Comparison of ENCODE assay signal across 3 cellular contexts in genomic region chr7:149180713-149181112, GRCh38.
TF ChIP-seq lines count a peak whose summit lies in the region.

No MANE protein-coding gene starts in this region.

TF ChIP-seq in HCT116, 20 proteins besides CTCF, POLR2A, EP300 and RAD21:
- no peak for TF ChIP-seq EZH2phosphoT487 (IDR thresholded peaks at IDR 0.05; ENCODE audit: borderline replicate concordance)
- TF ChIP-seq ZBTB33 (IDR thresholded peaks at IDR 0.05; ENCODE audit: extremely low read depth, insufficient replicate concordance, low read length) = no peak
- no peak for TF ChIP-seq SRF (IDR thresholded peaks at IDR 0.05; ENCODE audit: low read depth)
- TF ChIP-seq FOSL1 (IDR thresholded peaks at IDR 0.05; ENCODE audit: low read depth) = no peak
- no peak for TF ChIP-seq POLR2AphosphoS5 (IDR thresholded peaks at IDR 0.05; ENCODE audit: low read depth, low read length)
- no peak for TF ChIP-seq EZH2 (IDR thresholded peaks at IDR 0.05)
- TF ChIP-seq SIN3A (IDR thresholded peaks at IDR 0.05; ENCODE audit: low read depth) = no peak
- TF ChIP-seq ELF1 (IDR thresholded peaks at IDR 0.05; ENCODE audit: borderline replicate concordance, low read depth) = no peak
- no peak for TF ChIP-seq REST (IDR thresholded peaks at IDR 0.05; ENCODE audit: low read depth)
- no peak for TF ChIP-seq YY1 (IDR thresholded peaks at IDR 0.05; ENCODE audit: extremely low read depth, insufficient replicate concordance, low read depth, low read length)
- TF ChIP-seq CBX3 (IDR thresholded peaks at IDR 0.05; ENCODE audit: low read depth) = no peak
- TF ChIP-seq MAX (IDR thresholded peaks at IDR 0.05) = no peak
- TF ChIP-seq CEBPB (IDR thresholded peaks at IDR 0.05; ENCODE audit: low read depth) = no peak
- no peak for TF ChIP-seq ATF3 (IDR thresholded peaks at IDR 0.05)

TF ChIP-seq in SK-N-SH, 30 proteins besides CTCF, POLR2A, EP300 and RAD21:
- TF ChIP-seq FOSL2 (IDR thresholded peaks at IDR 0.05; ENCODE audit: borderline replicate concordance, low read depth) = no peak
- TF ChIP-seq RCOR1 (IDR thresholded peaks at IDR 0.05; ENCODE audit: low read length) = no peak
- no peak for TF ChIP-seq MAX (IDR thresholded peaks at IDR 0.05; ENCODE audit: low read depth)
- TF ChIP-seq REST (IDR thresholded peaks at IDR 0.05; ENCODE audit: low read depth, low read length) = no peak
- no peak for TF ChIP-seq ZBTB33 (IDR thresholded peaks at IDR 0.05; ENCODE audit: borderline replicate concordance, low read depth)
- TF ChIP-seq FOXM1 (IDR thresholded peaks at IDR 0.05; ENCODE audit: low read depth) = no peak
- no peak for TF ChIP-seq USF2 (IDR thresholded peaks at IDR 0.05; ENCODE audit: borderline replicate concordance, low read depth, low read length)

TF ChIP-seq in H1, 55 proteins besides CTCF, POLR2A, EP300 and RAD21:
- no peak for TF ChIP-seq MAX (IDR thresholded peaks at IDR 0.05)
- TF ChIP-seq CHD7 (IDR thresholded peaks at IDR 0.05; ENCODE audit: insufficient replicate concordance, low read length) = no peak
- peak; percentile 67; the same call in 1 of the 2 replicates for TF ChIP-seq POLR2AphosphoS5 (IDR thresholded peaks at IDR 0.05; ENCODE audit: low read depth, low read length)
TF ChIP-seq in H1: peak in this region for 1.
